In genomic region chr13:104571161-104571889, GRCh38 we compare ENCODE assay signal across 8 cellular contexts.
DNase-seq lines count a peak whose midpoint lies in the region; ATAC-seq and TF ChIP-seq lines count a peak whose summit lies in the region.

No MANE protein-coding gene starts in this region.

- TF ChIP-seq CTCF in fibroblast of lung (conservative IDR thresholded peaks at IDR 0.05 in 1 of 2, IDR thresholded peaks at IDR 0.05 in 1 of 2; ENCODE audit: low read depth in 1 of 2, low read length in 2 of 2) (peak; percentile 36 to 96), neural cell (IDR thresholded peaks at IDR 0.05; ENCODE audit: poor library complexity, severe bottlenecking) (peak; percentile 67)
- no peak for TF ChIP-seq CTCF in CD8-positive, alpha-beta T cell (IDR thresholded peaks at IDR 0.05)

- H3K36me3 ChIP-seq in fibroblast of lung (ENCODE audit: control insufficient read depth, insufficient read depth, low read length) (no peaks in the 10 kb centered on the region), neural cell (ENCODE audit: insufficient read depth, low read length) (no peaks in the 10 kb centered on the region)
- H3K36me3 ChIP-seq in CD8-positive, alpha-beta T cell (ENCODE audit: insufficient read depth, low read length): no peaks in the 10 kb centered on the region

- no peaks in the 10 kb centered on the region for H3K9me2 ChIP-seq in neural cell (ENCODE audit: insufficient read depth, low read length)

- CTCF ChIA-PET in CD8-positive, alpha-beta T cell (lab: Charles Lee): interaction anchor here (0.7 to 1.5 kb wide), 3 partner anchors 18 to 1965 kb away, joined by 3 to 4 read pairs (median 4); no protein-coding TSS in a partner anchor

- no peaks in the 10 kb centered on the region for H3K36me3 Mint-ChIP-seq in CD8-positive, alpha-beta T cell

- H3K27me3 Mint-ChIP-seq in CD8-positive, alpha-beta T cell (ENCODE audit: low read depth): no peaks in the 10 kb centered on the region

- peak; percentile 73 for TF ChIP-seq RAD21 in neural cell (conservative IDR thresholded peaks at IDR 0.05)

- intact Hi-C loops in CD8-positive, alpha-beta T cell (cut with DNase I, micrococcal nuclease): loop anchor here in 1 of 2 experiments (5.0 kb wide), 1 partner anchor 1961 kb away; no protein-coding TSS in a partner anchor

- H3F3A ChIP-seq in neural cell (ENCODE audit: insufficient read depth, low read length, poor library complexity, severe bottlenecking): no peaks in the 10 kb centered on the region

- H3K4me2 ChIP-seq in fibroblast of lung (ENCODE audit: extremely low read depth, insufficient read depth, low read length): no peak overlapping the region
- H3K4me2 ChIP-seq in neural cell (ENCODE audit: low read length): no peak overlapping the region

- H3K9me3 Mint-ChIP-seq in CD8-positive, alpha-beta T cell: no peaks in the 10 kb centered on the region

- DNase-seq in COR-L47 (lab: John Stamatoyannopoulos, UW): peak; percentile 68
- peak; percentile 2 for DNase-seq in HuH-7 (ENCODE audit: low spot score)
- DNase-seq in SHP77 treated with DMSO at 0.1 percent for 48 hours (lab: John Stamatoyannopoulos, UW): peak; percentile 89
- peak; percentile 88 to 96 for DNase-seq in fibroblast of lung (ENCODE audit: low read depth in 2 of 2)
- no peak for DNase-seq in CD8-positive, alpha-beta T cell

- H3K9me3 ChIP-seq in fibroblast of lung (ENCODE audit: control insufficient read depth, insufficient read depth, low read depth, low read length) (no peaks in the 10 kb centered on the region), neural cell (ENCODE audit: low read length) (no peaks in the 10 kb centered on the region)
- no peaks in the 10 kb centered on the region for H3K9me3 ChIP-seq in CD8-positive, alpha-beta T cell (ENCODE audit: low read length)

- no peak overlapping the region for H3K9ac ChIP-seq in fibroblast of lung (ENCODE audit: insufficient read depth, low read length)
- H3K9ac ChIP-seq in neural cell (ENCODE audit: low read length): no peak overlapping the region

- H3K4me1 Mint-ChIP-seq in CD8-positive, alpha-beta T cell (ENCODE audit: low read depth): no peaks in the 10 kb centered on the region

- no peaks in the 10 kb centered on the region for H3K4me1 ChIP-seq in fibroblast of lung (ENCODE audit: control insufficient read depth, extremely low read depth, insufficient read depth, low read length)
- H3K4me1 ChIP-seq in CD8-positive, alpha-beta T cell (ENCODE audit: insufficient read depth, low read length): no peaks in the 10 kb centered on the region

- TF ChIP-seq EP300 in neural cell (conservative IDR thresholded peaks at IDR 0.05; ENCODE audit: poor library complexity, severe bottlenecking): no peak

- no peaks in the 10 kb centered on the region for H3K79me2 ChIP-seq in fibroblast of lung (ENCODE audit: control insufficient read depth, insufficient read depth, low read length)
- H3K79me2 ChIP-seq in neural cell (replicated peaks; ENCODE audit: insufficient read depth, low read length): no peaks in the 10 kb centered on the region

- H4K20me1 ChIP-seq in fibroblast of lung (ENCODE audit: control insufficient read depth, extremely low read depth, insufficient read depth, low read length) (no peaks in the 10 kb centered on the region), neural cell (ENCODE audit: insufficient read depth) (no peaks in the 10 kb centered on the region)

- H3K4me3 Mint-ChIP-seq in CD8-positive, alpha-beta T cell: no peak overlapping the region

- H3K27me3 ChIP-seq in fibroblast of lung (ENCODE audit: control insufficient read depth, insufficient read depth, low read length): no peaks in the 10 kb centered on the region
- no peaks in the 10 kb centered on the region for H3K27me3 ChIP-seq in neural cell (ENCODE audit: insufficient read depth, low read depth, low read length)
- no peaks in the 10 kb centered on the region for H3K27me3 ChIP-seq in CD8-positive, alpha-beta T cell (ENCODE audit: insufficient read depth, low read length)

- H3K27ac Mint-ChIP-seq in CD8-positive, alpha-beta T cell: no peak overlapping the region

- H3K27ac ChIP-seq in fibroblast of lung (ENCODE audit: insufficient read depth, low read length) (no peak overlapping the region), neural cell (ENCODE audit: low read length) (no peak overlapping the region)
- H3K27ac ChIP-seq in CD8-positive, alpha-beta T cell (ENCODE audit: low read depth, low read length): no peak overlapping the region

- peak overlapping the region in 1 of 4 experiments; percentile 32 for H3K4me3 ChIP-seq in fibroblast of lung (replicated peaks in 1 of 4; ENCODE audit: control extremely low read depth in 1 of 4, insufficient read depth in 1 of 4, low read depth in 3 of 4, low read length in 4 of 4)
- H3K4me3 ChIP-seq in neural cell (ENCODE audit: low read length): no peak overlapping the region
- H3K4me3 ChIP-seq in CD8-positive, alpha-beta T cell (ENCODE audit: low read depth, low read length): no peak overlapping the region

- no peak overlapping the region for H2AFZ ChIP-seq in fibroblast of lung (ENCODE audit: low read length)
- no peak overlapping the region for H2AFZ ChIP-seq in neural cell (ENCODE audit: low read depth, low read length)

- POLR2A ChIA-PET in CD8-positive, alpha-beta T cell (lab: Charles Lee): no interaction called here

- ATAC-seq in CD8-positive, alpha-beta T cell: no peak
- ATAC-seq in GM18502 (IDR thresholded peaks at IDR 0.05; ENCODE audit: poor library complexity, unreplicated experiment): no peak
- no peak for ATAC-seq in HG02759 (IDR thresholded peaks at IDR 0.05; ENCODE audit: unreplicated experiment)

TF ChIP-seq in neural cell, 6 proteins besides CTCF, POLR2A, EP300 and RAD21:
- no peak for TF ChIP-seq POLR2AphosphoS5 (IDR thresholded peaks at IDR 0.05)
- TF ChIP-seq SMC3 (conservative IDR thresholded peaks at IDR 0.05; ENCODE audit: poor library complexity): peak; percentile 76

Comparison
In these comparisons a context has a peak if more than half of its experiments do, and no peak if none do; other contexts are left out.
1. DNase-seq: peak in COR-L47 (single experiment), HuH-7 (single experiment), SHP77 treated with DMSO at 0.1 percent for 48 hours (single experiment) and fibroblast of lung (2 of 2); none in CD8-positive, alpha-beta T cell (0 of 7).